In genomic region chr14:23468704-23469126, GRCh38 we compare ENCODE assay signal across 8 cellular contexts. TPM values are rescaled to one million over a fixed set of nuclear protein-coding genes. Genes with fewer than 3 reads are reported as not detected.
DNase-seq lines count a peak whose midpoint lies in the region; ATAC-seq and TF ChIP-seq lines count a peak whose summit lies in the region.

No MANE protein-coding gene starts in this region.

- H3K27me3 ChIP-seq in body of pancreas (no peaks in the 10 kb centered on the region), liver (ENCODE audit: control insufficient read depth in 4 of 4, insufficient read depth in 4 of 4, low read length in 3 of 4) (no peaks in the 10 kb centered on the region), upper lobe of right lung (no peaks in the 10 kb centered on the region)

- no peak overlapping the region for H3K4me3 Mint-ChIP-seq in activated naive CD8-positive, alpha-beta T cell treated with anti-CD3 and anti-CD28 coated beads, Interleukin-2, amount 10 ng/mL, durations not matched to agents 7 days and 5 days
- no peak overlapping the region for H3K4me3 Mint-ChIP-seq in activated naive CD8-positive, alpha-beta T cell treated with anti-CD3 and anti-CD28 coated beads for 36 hours

- POLR2A ChIA-PET in activated naive CD8-positive, alpha-beta T cell treated with anti-CD3 and anti-CD28 coated beads, Interleukin-2, amount 10 ng/mL, durations not matched to agents 7 days and 5 days (lab: Charles Lee) = interaction anchor here (1.2 kb wide), 1 partner anchor 148 kb away, joined by 5 read pairs; the partner anchor contains the start of gene PABPN1

- H3K27me3 Mint-ChIP-seq in activated naive CD8-positive, alpha-beta T cell treated with anti-CD3 and anti-CD28 coated beads, Interleukin-2, amount 10 ng/mL, durations not matched to agents 7 days and 5 days = no peaks in the 10 kb centered on the region
- H3K27me3 Mint-ChIP-seq in activated naive CD8-positive, alpha-beta T cell treated with anti-CD3 and anti-CD28 coated beads for 36 hours = no peaks in the 10 kb centered on the region

- H3K27ac ChIP-seq in body of pancreas (peak overlapping the region; percentile 22 to 80 (median 66)), liver (ENCODE audit: low read depth in 1 of 2, low read length in 2 of 2) (peak overlapping the region; percentile 44 to 46), upper lobe of right lung (peak overlapping the region; percentile 92)

- peaks cover 7% of the 10 kb centered on the region for H3K4me1 Mint-ChIP-seq in activated naive CD8-positive, alpha-beta T cell treated with anti-CD3 and anti-CD28 coated beads, Interleukin-2, amount 10 ng/mL, durations not matched to agents 7 days and 5 days
- H3K4me1 Mint-ChIP-seq in activated naive CD8-positive, alpha-beta T cell treated with anti-CD3 and anti-CD28 coated beads for 36 hours = peaks cover 10% of the 10 kb centered on the region

- H3K36me3 ChIP-seq in body of pancreas (replicated peaks in 1 of 2; ENCODE audit: insufficient read depth in 1 of 2, low read depth in 2 of 2) (peaks cover 0 to 4% of the 10 kb centered on the region in 2 donors), liver (ENCODE audit: control insufficient read depth in 4 of 4, insufficient read depth in 3 of 4, low read depth in 1 of 4, low read length in 3 of 4) (peaks cover 0 to 24% (median 8%) of the 10 kb centered on the region in 4 donors), upper lobe of right lung (peaks cover 32% of the 10 kb centered on the region)

- peaks cover 9% of the 10 kb centered on the region for H3K36me3 Mint-ChIP-seq in activated naive CD8-positive, alpha-beta T cell treated with anti-CD3 and anti-CD28 coated beads, Interleukin-2, amount 10 ng/mL, durations not matched to agents 7 days and 5 days
- H3K36me3 Mint-ChIP-seq in activated naive CD8-positive, alpha-beta T cell treated with anti-CD3 and anti-CD28 coated beads for 36 hours = peaks cover 19% of the 10 kb centered on the region

- DNase-seq in activated naive CD8-positive, alpha-beta T cell treated with anti-CD3 and anti-CD28 coated beads, Interleukin-2, amount 10 ng/mL, durations not matched to agents 7 days and 5 days = no peak
- DNase-seq in activated naive CD8-positive, alpha-beta T cell treated with anti-CD3 and anti-CD28 coated beads for 36 hours = no peak
- no peak for DNase-seq in body of pancreas
- no peak for DNase-seq in upper lobe of right lung
- no peak for DNase-seq in glomerular visceral epithelial cell (ENCODE audit: extremely low spot score)
- DNase-seq in NCI-H446 treated with DMSO at 0.1 percent for 48 hours (lab: John Stamatoyannopoulos, UW) = no peak

- H3K27ac Mint-ChIP-seq in activated naive CD8-positive, alpha-beta T cell treated with anti-CD3 and anti-CD28 coated beads, Interleukin-2, amount 10 ng/mL, durations not matched to agents 7 days and 5 days = no peak overlapping the region
- H3K27ac Mint-ChIP-seq in activated naive CD8-positive, alpha-beta T cell treated with anti-CD3 and anti-CD28 coated beads for 36 hours = no peak overlapping the region

- WGBS in body of pancreas, 2 donors = 67 to 69% methylated on average over 14 to 15 of the region's 15 CpGs
- 75% methylated on average over 15 of the region's 15 CpGs for WGBS in liver

- H3K9ac ChIP-seq in liver (ENCODE audit: low read depth in 1 of 2, low read length in 2 of 2) = no peak overlapping the region

- TF ChIP-seq CTCF in body of pancreas (IDR thresholded peaks at IDR 0.05) = no peak
- no peak for TF ChIP-seq CTCF in liver (IDR thresholded peaks at IDR 0.05; ENCODE audit: low read depth, low read length, missing input control)
- no peak for TF ChIP-seq CTCF in upper lobe of right lung (IDR thresholded peaks at IDR 0.05)

- no peaks in the 10 kb centered on the region for H3K9me3 ChIP-seq in body of pancreas
- H3K9me3 ChIP-seq in liver (ENCODE audit: control insufficient read depth in 4 of 4, low read length in 3 of 4) = no peaks in the 10 kb centered on the region
- H3K9me3 ChIP-seq in upper lobe of right lung = no peaks in the 10 kb centered on the region

- TF ChIP-seq RAD21 in liver (IDR thresholded peaks at IDR 0.05) = no peak

- intact Hi-C loops in body of pancreas (cut with DNase I) (no loop called here), upper lobe of right lung (cut with DNase I) (no loop called here)

- peaks cover 7% of the 10 kb centered on the region for H3K4me1 ChIP-seq in body of pancreas
- H3K4me1 ChIP-seq in liver (ENCODE audit: control insufficient read depth in 4 of 4, insufficient read depth in 4 of 4, low read length in 3 of 4) = peaks cover 0 to 9% (median 6%) of the 10 kb centered on the region in 4 donors
- H3K4me1 ChIP-seq in upper lobe of right lung = peaks cover 8% of the 10 kb centered on the region

- H3K9me3 Mint-ChIP-seq in activated naive CD8-positive, alpha-beta T cell treated with anti-CD3 and anti-CD28 coated beads, Interleukin-2, amount 10 ng/mL, durations not matched to agents 7 days and 5 days = no peaks in the 10 kb centered on the region
- no peaks in the 10 kb centered on the region for H3K9me3 Mint-ChIP-seq in activated naive CD8-positive, alpha-beta T cell treated with anti-CD3 and anti-CD28 coated beads for 36 hours

- peak; percentile 1 for ATAC-seq in activated naive CD8-positive, alpha-beta T cell treated with anti-CD3 and anti-CD28 coated beads, Interleukin-2, amount 10 ng/mL, durations not matched to agents 7 days and 5 days (ENCODE audit: low read depth)
- ATAC-seq in body of pancreas = peak; percentile 0
- ATAC-seq in upper lobe of right lung = no peak
- ATAC-seq in GM18909 (IDR thresholded peaks at IDR 0.05; ENCODE audit: poor library complexity, unreplicated experiment) = no peak

- H3K4me3 ChIP-seq in body of pancreas (no peak overlapping the region), liver (ENCODE audit: low read depth in 1 of 3, low read length in 3 of 3) (peak overlapping the region; percentile 37 to 75 (median 44)), upper lobe of right lung (peak overlapping the region; percentile 83)

- TF ChIP-seq POLR2A in body of pancreas (IDR thresholded peaks at IDR 0.05) = no peak

TF ChIP-seq in liver, 16 proteins besides CTCF, POLR2A, EP300 and RAD21:
- TF ChIP-seq GABPA (IDR thresholded peaks at IDR 0.05 in 1 of 2, conservative IDR thresholded peaks at IDR 0.05 in 1 of 2) (no peak), TAF1 (conservative IDR thresholded peaks at IDR 0.05) (no peak), NR2F2 (IDR thresholded peaks at IDR 0.05) (no peak), JUND (IDR thresholded peaks at IDR 0.05) (peak in 1 of 2 donors; percentile 1), FOXA1 (IDR thresholded peaks at IDR 0.05) (no peak), HNF4A (conservative IDR thresholded peaks at IDR 0.05) (no peak)

RNA-seq across cellular contexts. Expression of gene NGDN, which starts 0.8 kb away (rescaled TPM):
- 10 to 100 TPM; 48.0 to 50.8 TPM for total RNA-seq in activated naive CD8-positive, alpha-beta T cell treated with anti-CD3 and anti-CD28 coated beads, Interleukin-2, amount 10 ng/mL, durations not matched to agents 7 days and 5 days
- 10 to 100 TPM; 75.2 to 80.3 TPM for total RNA-seq in activated naive CD8-positive, alpha-beta T cell treated with anti-CD3 and anti-CD28 coated beads for 36 hours
- total RNA-seq in body of pancreas = 10 to 100 TPM; 29.0 to 31.6 TPM
- 10 to 100 TPM; 20.4 to 26.9 TPM for total RNA-seq in liver
- 10 to 100 TPM; 18.2 to 25.4 TPM for polyA plus RNA-seq in liver
- total RNA-seq in upper lobe of right lung = 32.3 TPM

RNA-seq across cellular contexts. Expression of gene MYH7, which starts 33.3 kb away (rescaled TPM):
- total RNA-seq in activated naive CD8-positive, alpha-beta T cell treated with anti-CD3 and anti-CD28 coated beads, Interleukin-2, amount 10 ng/mL, durations not matched to agents 7 days and 5 days = not detected
- under 1 TPM; 0.04 to 0.06 TPM for total RNA-seq in activated naive CD8-positive, alpha-beta T cell treated with anti-CD3 and anti-CD28 coated beads for 36 hours
- total RNA-seq in body of pancreas (1 to 10 TPM in 1 of 2 donors, under 1 TPM in 1; 0.52 to 2.0 TPM), liver (under 1 TPM; 0.05 to 0.42 TPM), upper lobe of right lung (0.12 TPM)
- under 1 TPM; 0.02 to 0.03 TPM for polyA plus RNA-seq in liver

Comparison
In these comparisons a context has a peak if more than half of its experiments do, and no peak if none do; other contexts are left out.
1. ATAC-seq: peak in activated naive CD8-positive, alpha-beta T cell treated with anti-CD3 and anti-CD28 coated beads, Interleukin-2, amount 10 ng/mL, durations not matched to agents 7 days and 5 days (single experiment) and body of pancreas (single experiment); none in upper lobe of right lung (single experiment) and GM18909 (single experiment).
2. H3K4me3 ChIP-seq: peak in liver (3 of 3) and upper lobe of right lung (single experiment); none in body of pancreas (0 of 2).
3. Peak in every context shown above with its lines, with median percentiles within 50 percentile points of each other: H3K27ac ChIP-seq.